Comparison of ENCODE assay signal across 12 cellular contexts in the genomic region with DNA sequence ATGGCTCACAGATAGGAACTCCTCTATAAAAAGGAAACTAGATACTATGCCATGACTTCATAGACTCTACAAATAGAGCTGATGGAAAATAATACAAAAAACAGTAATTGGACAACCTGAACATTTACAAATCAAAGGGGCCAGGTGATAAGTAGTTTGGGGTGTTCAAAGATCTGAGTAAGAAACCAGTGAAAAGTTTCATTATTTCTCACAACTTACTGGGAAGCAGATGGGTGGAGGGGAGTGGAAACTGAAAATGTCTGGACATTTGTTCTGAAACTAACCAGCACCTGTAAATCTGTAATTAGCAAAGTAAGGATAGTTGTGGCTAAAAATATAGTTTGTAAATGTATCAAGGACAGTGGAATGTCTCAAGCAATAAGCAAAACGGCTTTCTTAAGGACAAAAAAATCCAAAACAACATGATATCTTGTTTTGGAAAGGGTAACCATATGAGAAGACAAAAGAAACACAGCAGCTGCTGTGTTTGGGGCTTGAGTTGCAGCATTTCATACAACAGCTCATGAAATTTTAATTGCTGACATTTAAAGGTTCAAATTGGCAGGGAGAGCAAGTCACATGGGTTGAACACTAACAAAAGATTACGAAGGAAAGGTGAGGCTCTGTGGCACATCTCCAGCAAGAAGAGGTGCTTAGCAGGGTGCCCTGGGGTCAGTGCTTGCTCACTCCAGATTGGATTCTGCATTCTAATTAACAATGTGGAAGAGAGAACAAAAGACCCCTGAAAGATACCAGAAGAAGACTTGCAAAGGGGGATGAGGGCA. TPM values are rescaled to one million over a fixed set of nuclear protein-coding genes. Genes with fewer than 3 reads are reported as not detected.
A peak's percentile ranks its signal among the peaks of the same experiment; 100 is the strongest.
DNase-seq lines count a peak whose midpoint lies in the region; ATAC-seq and TF ChIP-seq lines count a peak whose summit lies in the region.
"Had no signal": no experiment of that assay in that cellular context is flagged by ENCODE, and none has a peak within 500 bp of the region (broad histone marks: within the 10 kb centered on the region; RNA-seq: fewer than 3 reads in every experiment).

No MANE protein-coding gene starts in this region.

- no peak overlapping the region for H3K4me3 ChIP-seq in PC-3 (ENCODE audit: low read length)
- H3K4me3 ChIP-seq: gastrocnemius medialis, testis had no signal

- in situ Hi-C loops in KBM-7 (cut with MboI; ENCODE audit: low pct_unique_long_range_greater_than_20kb, low sequenced_read_pairs) = no loop called here

- CTCF ChIA-PET in GM10248 (lab: Yijun Ruan, JAX) (interaction anchor here (1.2 to 1.7 kb wide), 2 partner anchors 12 to 26 kb away, joined by 3 to 6 read pairs; partner anchors contain the start of gene THBS1), PC-3 (lab: Charles Lee) (no interaction called here)

- no peaks in the 10 kb centered on the region for H3K27me3 ChIP-seq in PC-3 (ENCODE audit: low read length)
- H3K27me3 ChIP-seq: gastrocnemius medialis, testis had no signal

- ATAC-seq in HG02798 (IDR thresholded peaks at IDR 0.05; ENCODE audit: poor library complexity, unreplicated experiment) = peak; percentile 52
- ATAC-seq in PC-3 = no peak
- ATAC-seq: gastrocnemius medialis had no signal

- DNase-seq in GM10248 (ENCODE audit: extremely low spot score) (peak; percentile 20), NCI-H2171 (lab: John Stamatoyannopoulos, UW) (peak; percentile 37), mucosa of gallbladder (ENCODE audit: low spot score) (peak; percentile 44), SKM-1 (lab: John Stamatoyannopoulos, UW; ENCODE audit: unreplicated experiment) (no peak), PC-3 (no peak), KBM-7 (no peak)
- no peak for DNase-seq in stimulated activated CD4-positive, alpha-beta T cell treated with anti-CD3 and anti-CD28 coated beads, Interleukin-4, amount 100 ng/mL, for 24 hours
- DNase-seq: activated CD4-positive, alpha-beta memory T cell treated with anti-CD3 and anti-CD28 coated beads, Interleukin-2, amount 10 ng/mL, durations not matched to agents 7 days and 5 days; activated naive CD4-positive, alpha-beta T cell treated with anti-CD3 and anti-CD28 coated beads, Interleukin-2, amount 50 U/mL, for 16 hours; gastrocnemius medialis; testis had no signal

- H3K36me3 ChIP-seq in PC-3 (ENCODE audit: low read depth, low read length) = no peaks in the 10 kb centered on the region
- H3K36me3 ChIP-seq: gastrocnemius medialis had no signal

- H3K9me3 ChIP-seq in PC-3 (ENCODE audit: low read length) = no peaks in the 10 kb centered on the region
- H3K9me3 ChIP-seq: gastrocnemius medialis, testis had no signal

- no peaks in the 10 kb centered on the region for H4K20me1 ChIP-seq in PC-3 (ENCODE audit: low read length)

- H3K4me1 ChIP-seq in PC-3 (ENCODE audit: insufficient read depth, low read length) = no peaks in the 10 kb centered on the region
- H3K4me1 ChIP-seq: testis had no signal

- H3K27ac ChIP-seq in PC-3 (ENCODE audit: low read length) = no peak overlapping the region
- H3K27ac ChIP-seq: gastrocnemius medialis, testis had no signal

- H3K9me2 ChIP-seq in PC-3 (replicated peaks; ENCODE audit: low read length) = no peaks in the 10 kb centered on the region

- POLR2A ChIA-PET in GM10248 (lab: Yijun Ruan, JAX) = no interaction called here
- POLR2A ChIA-PET in PC-3 (lab: Charles Lee; ENCODE audit: unreplicated experiment) = no interaction called here

- TF ChIP-seq CTCF in GM10248 (IDR thresholded peaks at IDR 0.05; ENCODE audit: control extremely low read depth, extremely low read depth, low read depth, missing control alignments) (no peak), PC-3 (conservative IDR thresholded peaks at IDR 0.05; ENCODE audit: low read depth, low read length) (no peak)

- H3F3A ChIP-seq in PC-3 (ENCODE audit: low read length, unreplicated experiment) = no peaks in the 10 kb centered on the region

- intact Hi-C loops in PC-3 (cut with micrococcal nuclease) = no loop called here

- H3K4me2 ChIP-seq in PC-3 (ENCODE audit: low read length) = no peak overlapping the region

- H3K9ac ChIP-seq in PC-3 (ENCODE audit: low read length) = no peak overlapping the region

- H2AFZ ChIP-seq in PC-3 (ENCODE audit: low read length) = no peak overlapping the region

- H3K79me2 ChIP-seq in PC-3 (ENCODE audit: low read length) = no peaks in the 10 kb centered on the region

- BruUV-seq in PC-3 (replicated peaks; lab: Mats Ljungman, UMichigan) = no TSS peak

RNA-seq across cellular contexts. Expression of gene THBS1, which starts 26.7 kb away (rescaled TPM):
- 184 TPM for total RNA-seq in mucosa of gallbladder
- 305 and 374 TPM in 2 replicates for total RNA-seq in PC-3 (2014; rRNA removed)

Comparison
In these comparisons a context has a peak if more than half of its experiments do, and no peak if none do; other contexts are left out.
1. DNase-seq: peak in GM10248 (single experiment), NCI-H2171 (single experiment) and mucosa of gallbladder (single experiment); none in SKM-1 (single experiment), stimulated activated CD4-positive, alpha-beta T cell treated with anti-CD3 and anti-CD28 coated beads, Interleukin-4, amount 100 ng/mL, for 24 hours (single experiment), PC-3 (single experiment) and KBM-7 (single experiment).